11 cellular contexts compared by ENCODE assay signal in the genomic region with DNA sequence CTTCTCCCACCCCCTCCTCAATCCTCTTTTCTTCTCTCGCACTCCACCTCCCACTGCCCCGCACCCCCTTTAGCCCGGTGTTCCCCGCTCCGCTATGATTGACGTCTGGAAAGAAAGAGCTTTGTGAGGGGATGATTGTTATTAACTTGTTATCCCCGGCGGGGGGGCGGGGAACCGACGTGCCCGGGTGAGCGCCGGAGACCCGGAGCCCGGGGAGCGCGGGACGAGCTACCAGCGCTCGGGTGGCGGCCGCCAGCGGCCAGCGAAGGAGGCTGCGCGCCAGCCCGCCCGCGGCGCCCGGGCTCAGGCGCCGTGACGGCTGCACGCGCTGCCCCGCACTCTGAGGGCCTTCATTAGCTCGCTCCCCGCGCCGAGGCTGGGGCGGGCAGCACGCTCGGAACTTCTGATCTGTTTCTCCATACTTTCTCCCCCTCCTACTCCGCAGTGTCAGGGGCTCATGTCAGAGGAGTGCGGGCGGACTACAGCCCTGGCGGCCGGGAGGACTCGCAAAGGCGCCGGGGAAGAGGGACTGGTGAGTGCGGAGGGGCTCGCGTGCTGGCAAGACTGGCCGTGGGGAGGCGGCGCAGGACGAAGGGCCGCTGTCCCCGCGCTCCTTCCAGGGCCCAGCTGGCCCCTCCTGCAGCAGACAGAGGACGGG. TPM values are rescaled to one million over a fixed set of nuclear protein-coding genes. Genes with fewer than 3 reads are reported as not detected.
A peak's percentile ranks its signal among the peaks of the same experiment; 100 is the strongest.
DNase-seq lines count a peak whose midpoint lies in the region; ATAC-seq, FAIRE-seq and TF ChIP-seq lines count a peak whose summit lies in the region.
"Had no signal": no experiment of that assay in that cellular context is flagged by ENCODE, and none has a peak within 500 bp of the region (broad histone marks: within the 10 kb centered on the region; RNA-seq: fewer than 3 reads in every experiment).

No MANE protein-coding gene starts in this region.

- CTCF ChIA-PET in endothelial cell of umbilical vein (lab: Charles Lee) = interaction anchor here (2.0 to 2.6 kb wide), 3 partner anchors 67 to 364 kb away, joined by 5 to 15 read pairs (median 6); no protein-coding TSS in a partner anchor
- CTCF ChIA-PET in activated CD8-positive, alpha-beta T cell treated with anti-CD3 and anti-CD28 coated beads for 36 hours (lab: Charles Lee) = interaction anchor here (0.8 kb wide), 1 partner anchor 8 kb away, joined by 3 read pairs; no protein-coding TSS in a partner anchor

- H3K36me3 Mint-ChIP-seq in activated CD8-positive, alpha-beta T cell treated with anti-CD3 and anti-CD28 coated beads for 36 hours (ENCODE audit: low read depth) = no peaks in the 10 kb centered on the region

- H3K36me3 ChIP-seq in endothelial cell of umbilical vein (ENCODE audit: control insufficient read depth in 2 of 2, extremely low read depth in 1 of 2, insufficient read depth in 2 of 2, low read length in 2 of 2) = no peaks in the 10 kb centered on the region
- H3K36me3 ChIP-seq in osteoblast (ENCODE audit: insufficient read depth, low read length) = no peaks in the 10 kb centered on the region

- no peak for FAIRE-seq in endothelial cell of umbilical vein (lab: Jason Lieb, UNC)

- no peaks in the 10 kb centered on the region for H3K9me1 ChIP-seq in endothelial cell of umbilical vein (replicated peaks; ENCODE audit: control insufficient read depth, extremely low read depth, insufficient read depth, low read length)

- H3K27me3 Mint-ChIP-seq in activated CD8-positive, alpha-beta T cell treated with anti-CD3 and anti-CD28 coated beads for 36 hours = peaks cover 67% of the 10 kb centered on the region

- dilution Hi-C loops in endothelial cell of umbilical vein (cut with MboI; ENCODE audit: extremely low pct_ligation_motif_present, low sequenced_read_pairs) = no loop called here

- no peak overlapping the region for H3K4me3 Mint-ChIP-seq in activated CD8-positive, alpha-beta T cell treated with anti-CD3 and anti-CD28 coated beads for 36 hours

- H3K27ac Mint-ChIP-seq in activated CD8-positive, alpha-beta T cell treated with anti-CD3 and anti-CD28 coated beads for 36 hours = no peak overlapping the region

- intact Hi-C loops in endothelial cell of umbilical vein (cut with micrococcal nuclease) = loop anchor here (5.0 kb wide), 1 partner anchor 364 kb away; no protein-coding TSS in a partner anchor
- intact Hi-C loops in activated CD8-positive, alpha-beta T cell treated with anti-CD3 and anti-CD28 coated beads for 36 hours (cut with micrococcal nuclease) = no loop called here

- peaks cover 11% of the 10 kb centered on the region for H3K4me1 Mint-ChIP-seq in activated CD8-positive, alpha-beta T cell treated with anti-CD3 and anti-CD28 coated beads for 36 hours (ENCODE audit: low read depth)

- H4K20me1 ChIP-seq in endothelial cell of umbilical vein (replicated peaks; ENCODE audit: control insufficient read depth, extremely low read depth, insufficient read depth, low read length) (no peaks in the 10 kb centered on the region), osteoblast (ENCODE audit: insufficient read depth, low read length) (no peaks in the 10 kb centered on the region)

- H3K9ac ChIP-seq in endothelial cell of umbilical vein (replicated peaks; ENCODE audit: extremely low read depth, insufficient read depth, low read length) = no peak overlapping the region

- H3K27ac ChIP-seq in endothelial cell of umbilical vein (ENCODE audit: insufficient read depth, low read depth, low read length) = no peak overlapping the region
- H3K27ac ChIP-seq in osteoblast (ENCODE audit: low read depth, low read length) = no peak overlapping the region

- H3K4me1 ChIP-seq in endothelial cell of umbilical vein (ENCODE audit: control insufficient read depth, extremely low read depth, insufficient read depth, low read length) (no peaks in the 10 kb centered on the region), osteoblast (ENCODE audit: insufficient read depth, low read length) (no peaks in the 10 kb centered on the region)

- POLR2A ChIA-PET in endothelial cell of umbilical vein (lab: Charles Lee) = interaction anchor here (0.6 kb wide), 1 partner anchor 90 kb away, joined by 3 read pairs; no protein-coding TSS in a partner anchor
- POLR2A ChIA-PET in activated CD8-positive, alpha-beta T cell treated with anti-CD3 and anti-CD28 coated beads for 36 hours (lab: Charles Lee) = no interaction called here

- H2AFZ ChIP-seq in endothelial cell of umbilical vein (ENCODE audit: low read depth, low read length) (peak overlapping the region; percentile 24), osteoblast (ENCODE audit: low read length) (no peak overlapping the region)

- peaks cover 81 to 97% of the 10 kb centered on the region in 2 experiments for H3K27me3 ChIP-seq in endothelial cell of umbilical vein (ENCODE audit: control insufficient read depth in 2 of 2, insufficient read depth in 2 of 2, low read length in 2 of 2)
- H3K27me3 ChIP-seq in osteoblast (ENCODE audit: insufficient read depth, low read length) = peaks cover 59% of the 10 kb centered on the region

- H3K79me2 ChIP-seq in endothelial cell of umbilical vein (ENCODE audit: control insufficient read depth, insufficient read depth, low read length) = no peaks in the 10 kb centered on the region
- no peaks in the 10 kb centered on the region for H3K79me2 ChIP-seq in osteoblast (ENCODE audit: insufficient read depth, low read length)

- BruUV-seq in endothelial cell of umbilical vein (replicated peaks; lab: Mats Ljungman, UMichigan) = no TSS peak

- TF ChIP-seq POLR2A in endothelial cell of umbilical vein (IDR thresholded peaks at IDR 0.05; ENCODE audit: low read depth, low read length) = no peak

- no peak for ATAC-seq in activated CD8-positive, alpha-beta T cell treated with anti-CD3 and anti-CD28 coated beads for 36 hours

- no peak for TF ChIP-seq CTCF in endothelial cell of umbilical vein (IDR thresholded peaks at IDR 0.05; ENCODE audit: extremely low read depth in 1 of 2, insufficient read depth in 1 of 2, low read depth in 1 of 2, low read length in 2 of 2)
- no peak for TF ChIP-seq CTCF in osteoblast (IDR thresholded peaks at IDR 0.05; ENCODE audit: extremely low read depth, low read depth, low read length)
- TF ChIP-seq CTCF in activated CD8-positive, alpha-beta T cell treated with anti-CD3 and anti-CD28 coated beads for 36 hours (IDR thresholded peaks at IDR 0.05) = no peak

- H3K9me3 ChIP-seq in endothelial cell of umbilical vein (replicated peaks; ENCODE audit: control insufficient read depth, insufficient read depth, low read length) = no peaks in the 10 kb centered on the region
- H3K9me3 ChIP-seq in osteoblast (ENCODE audit: low read depth, low read length) = no peaks in the 10 kb centered on the region

- H3K4me3 ChIP-seq in endothelial cell of umbilical vein (replicated peaks in 1 of 3; ENCODE audit: insufficient read depth in 1 of 3, low read depth in 1 of 3, low read length in 3 of 3) (no peak overlapping the region), osteoblast (ENCODE audit: insufficient read depth, low read length) (no peak overlapping the region)

- DNase-seq in GM03348 (ENCODE audit: low spot score) (peak; percentile 12), NCI-H345 treated with DMSO at 0.1 percent for 48 hours (lab: John Stamatoyannopoulos, UW; ENCODE audit: unreplicated experiment) (peak; percentile 55), endothelial cell of umbilical vein (ENCODE audit: low read depth, low spot score) (no peak), osteoblast (ENCODE audit: insufficient read length, low spot score, missing footprints) (peak; percentile 36), NK-92 (lab: John Stamatoyannopoulos, UW; ENCODE audit: unreplicated experiment) (no peak)
- no peak for DNase-seq in central memory CD4-positive, alpha-beta T cell
- no peak for DNase-seq in stimulated activated CD4-positive, alpha-beta T cell treated with anti-CD3 and anti-CD28 coated beads, Interleukin-2, amount 100 ng/mL, for 48 hours
- no peak for DNase-seq in activated CD8-positive, alpha-beta T cell treated with anti-CD3 and anti-CD28 coated beads for 36 hours
- DNase-seq: activated CD4-positive, alpha-beta T cell treated with anti-CD3 and anti-CD28 coated beads, Interleukin-2, amount 50 U/mL, for 4 hours; GDM1 had no signal

- H3K9me3 Mint-ChIP-seq in activated CD8-positive, alpha-beta T cell treated with anti-CD3 and anti-CD28 coated beads for 36 hours = peaks cover 2% of the 10 kb centered on the region

- no peak overlapping the region for H3K4me2 ChIP-seq in endothelial cell of umbilical vein (ENCODE audit: insufficient read depth, low read length)
- H3K4me2 ChIP-seq in osteoblast (ENCODE audit: insufficient read depth, low read length) = no peak overlapping the region

TF ChIP-seq in endothelial cell of umbilical vein, 7 proteins besides CTCF, POLR2A, EP300 and RAD21:
- TF ChIP-seq JUN (IDR thresholded peaks at IDR 0.05; ENCODE audit: borderline replicate concordance, insufficient read depth, insufficient read length, low read depth) (no peak), GATA2 (IDR thresholded peaks at IDR 0.05; ENCODE audit: insufficient read depth, insufficient read length, low read depth, low read length) (no peak), EZH2 (IDR thresholded peaks at IDR 0.05; ENCODE audit: borderline replicate concordance, low read depth, low read length, severe bottlenecking) (peak; percentile 67)
- TF ChIP-seq, protein P1, sequence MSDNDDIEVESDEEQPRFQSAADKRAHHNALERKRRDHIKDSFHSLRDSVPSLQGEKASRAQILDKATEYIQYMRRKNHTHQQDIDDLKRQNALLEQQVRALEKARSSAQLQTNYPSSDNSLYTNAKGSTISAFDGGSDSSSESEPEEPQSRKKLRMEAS (IDR thresholded peaks at IDR 0.05; ENCODE audit: insufficient read depth, insufficient read length) = no peak

RNA-seq across cellular contexts. Expression of a gene that starts 2.1 kb away (rescaled TPM):
- not detected in 2 replicates for total RNA-seq in endothelial cell of umbilical vein
- not detected in 2 replicates for polyA plus RNA-seq in endothelial cell of umbilical vein
- not detected in 2 replicates for polyA plus RNA-seq in endothelial cell of umbilical vein (2011; cell fraction: cytosol; rRNA removed)
- polyA plus RNA-seq in endothelial cell of umbilical vein (2011; cell fraction: nucleus; rRNA removed) = not detected in 2 replicates
- not detected in 2 replicates for polyA plus RNA-seq in endothelial cell of umbilical vein (2012)
- not detected in 2 replicates for polyA minus RNA-seq in endothelial cell of umbilical vein
- polyA minus RNA-seq in endothelial cell of umbilical vein (2011; cell fraction: cytosol; rRNA and poly(A)+ RNA removed) = not detected
- polyA minus RNA-seq in endothelial cell of umbilical vein (2011; cell fraction: nucleus; rRNA and poly(A)+ RNA removed) = not detected in 2 replicates
- not detected in 2 replicates for total RNA-seq in osteoblast
- total RNA-seq in activated CD8-positive, alpha-beta T cell treated with anti-CD3 and anti-CD28 coated beads for 36 hours = not detected
- total RNA-seq: mesenteric fat pad had no signal

Comparison
In these comparisons a context has a peak if more than half of its experiments do, and no peak if none do; other contexts are left out.
1. DNase-seq: peak in GM03348 (single experiment), NCI-H345 treated with DMSO at 0.1 percent for 48 hours (single experiment) and osteoblast (single experiment); none in endothelial cell of umbilical vein (single experiment), central memory CD4-positive, alpha-beta T cell (single experiment), stimulated activated CD4-positive, alpha-beta T cell treated with anti-CD3 and anti-CD28 coated beads, Interleukin-2, amount 100 ng/mL, for 48 hours (0 of 2), activated CD8-positive, alpha-beta T cell treated with anti-CD3 and anti-CD28 coated beads for 36 hours (single experiment) and NK-92 (single experiment).